In genomic region chr4:48832571-48832970, GRCh38 we compare ENCODE assay signal across 10 cellular contexts. TPM values are rescaled to one million over a fixed set of nuclear protein-coding genes. Genes with fewer than 3 reads are reported as not detected.
DNase-seq lines count a peak whose midpoint lies in the region; ATAC-seq lines count a peak whose summit lies in the region.
"Had no signal": no experiment of that assay in that cellular context is flagged by ENCODE, and none has a peak within 500 bp of the region (broad histone marks: within the 10 kb centered on the region; RNA-seq: fewer than 3 reads in every experiment).

No MANE protein-coding gene starts in this region.

- peak overlapping the region in 3 of 4 donors; percentile 75 to 100 (median 96) for H3K4me3 Mint-ChIP-seq in CD4-positive, CD25-positive, alpha-beta regulatory T cell

- H3K9me3 Mint-ChIP-seq in CD4-positive, CD25-positive, alpha-beta regulatory T cell: peaks cover 0 to 3% (median 0%) of the 10 kb centered on the region in 7 donors

- peaks cover 21% of the 10 kb centered on the region for H3K4me1 ChIP-seq in CD4-positive, CD25-positive, alpha-beta regulatory T cell (ENCODE audit: control insufficient read depth, insufficient read depth, low read length, poor library complexity, severe bottlenecking)
- H3K4me1 ChIP-seq in HUES64 (ENCODE audit: insufficient read depth, low read length): peaks cover 13% of the 10 kb centered on the region
- peaks cover 4 to 8% of the 10 kb centered on the region in 2 donors for H3K4me1 ChIP-seq in mucosa of rectum (ENCODE audit: control insufficient read depth in 2 of 2, insufficient read depth in 2 of 2, low read length in 2 of 2)

- peaks cover 15% of the 10 kb centered on the region for H3K36me3 Mint-ChIP-seq in CD4-positive, CD25-positive, alpha-beta regulatory T cell

- in situ Hi-C loops in KBM-7 (cut with MboI; ENCODE audit: low pct_unique_long_range_greater_than_20kb, low sequenced_read_pairs): no loop called here

- DNase-seq in CD4-positive, CD25-positive, alpha-beta regulatory T cell: no peak
- DNase-seq in astrocyte of the hippocampus (ENCODE audit: low read depth, low spot score) (peak; percentile 2), GM19240 (ENCODE audit: insufficient read length, low spot score) (no peak), COR-L47 (lab: John Stamatoyannopoulos, UW) (no peak), KBM-7 (no peak)
- DNase-seq: amygdala had no signal

- H3K36me3 ChIP-seq in CD4-positive, CD25-positive, alpha-beta regulatory T cell (ENCODE audit: control insufficient read depth, insufficient read depth, low read length): peaks cover 36% of the 10 kb centered on the region
- H3K36me3 ChIP-seq in HUES64 (ENCODE audit: insufficient read depth, low read length): peaks cover 52% of the 10 kb centered on the region
- peaks cover 20 to 22% of the 10 kb centered on the region in 2 donors for H3K36me3 ChIP-seq in mucosa of rectum (ENCODE audit: control insufficient read depth in 2 of 2, insufficient read depth in 2 of 2, low read length in 2 of 2)

- peaks cover 14% of the 10 kb centered on the region for H3K27me3 Mint-ChIP-seq in CD4-positive, CD25-positive, alpha-beta regulatory T cell

- peak overlapping the region; percentile 90 for H3K4me3 ChIP-seq in CD4-positive, CD25-positive, alpha-beta regulatory T cell (ENCODE audit: low read depth, low read length)
- peak overlapping the region; percentile 93 for H3K4me3 ChIP-seq in HUES64 (ENCODE audit: low read length)
- peak overlapping the region; percentile 92 to 100 for H3K4me3 ChIP-seq in mucosa of rectum (ENCODE audit: low read length in 2 of 2)

- no peaks in the 10 kb centered on the region for H3K27me3 ChIP-seq in CD4-positive, CD25-positive, alpha-beta regulatory T cell (ENCODE audit: control insufficient read depth, insufficient read depth, low read length)
- H3K27me3 ChIP-seq in HUES64 (ENCODE audit: insufficient read depth, low read length) (no peaks in the 10 kb centered on the region), mucosa of rectum (ENCODE audit: control insufficient read depth in 2 of 2, insufficient read depth in 2 of 2, low read length in 2 of 2) (no peaks in the 10 kb centered on the region)

- H3K9me3 ChIP-seq in CD4-positive, CD25-positive, alpha-beta regulatory T cell (ENCODE audit: control insufficient read depth in 2 of 2, low read length in 2 of 2): no peaks in the 10 kb centered on the region
- H3K9me3 ChIP-seq in HUES64 (ENCODE audit: insufficient read depth, low read depth, low read length): no peaks in the 10 kb centered on the region
- no peaks in the 10 kb centered on the region for H3K9me3 ChIP-seq in mucosa of rectum (ENCODE audit: control insufficient read depth in 2 of 2, low read length in 2 of 2)

- H3K9ac ChIP-seq in HUES64 (ENCODE audit: low read depth, low read length) (peak overlapping the region; percentile 97), mucosa of rectum (ENCODE audit: low read depth in 1 of 2, low read length in 2 of 2) (no peak overlapping the region)

- peak overlapping the region in 1 of 3 donors; percentile 100 for H3K27ac Mint-ChIP-seq in CD4-positive, CD25-positive, alpha-beta regulatory T cell

- peaks cover 16 to 46% (median 27%) of the 10 kb centered on the region in 4 donors for H3K4me1 Mint-ChIP-seq in CD4-positive, CD25-positive, alpha-beta regulatory T cell

- ATAC-seq in CD4-positive, CD25-positive, alpha-beta regulatory T cell (ENCODE audit: low read depth in 2 of 2): no peak
- ATAC-seq in HG03039 (IDR thresholded peaks at IDR 0.05; ENCODE audit: unreplicated experiment): no peak
- ATAC-seq: left lobe of liver had no signal

- 79% methylated on average over 2 of the region's 5 CpGs for WGBS in HUES64

- H3K27ac ChIP-seq in CD4-positive, CD25-positive, alpha-beta regulatory T cell (ENCODE audit: insufficient read depth, low read length, poor library complexity, severe bottlenecking): no peak overlapping the region
- H3K27ac ChIP-seq in HUES64 (ENCODE audit: low read depth, low read length): no peak overlapping the region
- H3K27ac ChIP-seq in mucosa of rectum (ENCODE audit: low read depth in 2 of 2, low read length in 2 of 2): no peak overlapping the region

RNA-seq across cellular contexts. Expression of gene OCIAD1, which starts 1.7 kb away (rescaled TPM):
- 72.2 TPM for total RNA-seq in CD4-positive, CD25-positive, alpha-beta regulatory T cell
- 100 to 1,000 TPM; 139 to 185 (median 155) TPM for polyA plus RNA-seq in CD4-positive, CD25-positive, alpha-beta regulatory T cell
- 119 TPM for polyA plus RNA-seq in HUES64 (2013, experiment 1 of 2)
- polyA plus RNA-seq in HUES64 (2013, experiment 2 of 2): 126 TPM

RNA-seq across cellular contexts. Expression of gene FRYL, which starts 52.5 kb away (rescaled TPM):
- 135 TPM for total RNA-seq in CD4-positive, CD25-positive, alpha-beta regulatory T cell
- 10 to 100 TPM; 27.5 to 34.3 (median 31.2) TPM for polyA plus RNA-seq in CD4-positive, CD25-positive, alpha-beta regulatory T cell
- 14.5 TPM for polyA plus RNA-seq in HUES64 (2013, experiment 1 of 2)
- polyA plus RNA-seq in HUES64 (2013, experiment 2 of 2): 15.7 TPM
